ENCODE assay signal across 1 cellular context in the genomic region with DNA sequence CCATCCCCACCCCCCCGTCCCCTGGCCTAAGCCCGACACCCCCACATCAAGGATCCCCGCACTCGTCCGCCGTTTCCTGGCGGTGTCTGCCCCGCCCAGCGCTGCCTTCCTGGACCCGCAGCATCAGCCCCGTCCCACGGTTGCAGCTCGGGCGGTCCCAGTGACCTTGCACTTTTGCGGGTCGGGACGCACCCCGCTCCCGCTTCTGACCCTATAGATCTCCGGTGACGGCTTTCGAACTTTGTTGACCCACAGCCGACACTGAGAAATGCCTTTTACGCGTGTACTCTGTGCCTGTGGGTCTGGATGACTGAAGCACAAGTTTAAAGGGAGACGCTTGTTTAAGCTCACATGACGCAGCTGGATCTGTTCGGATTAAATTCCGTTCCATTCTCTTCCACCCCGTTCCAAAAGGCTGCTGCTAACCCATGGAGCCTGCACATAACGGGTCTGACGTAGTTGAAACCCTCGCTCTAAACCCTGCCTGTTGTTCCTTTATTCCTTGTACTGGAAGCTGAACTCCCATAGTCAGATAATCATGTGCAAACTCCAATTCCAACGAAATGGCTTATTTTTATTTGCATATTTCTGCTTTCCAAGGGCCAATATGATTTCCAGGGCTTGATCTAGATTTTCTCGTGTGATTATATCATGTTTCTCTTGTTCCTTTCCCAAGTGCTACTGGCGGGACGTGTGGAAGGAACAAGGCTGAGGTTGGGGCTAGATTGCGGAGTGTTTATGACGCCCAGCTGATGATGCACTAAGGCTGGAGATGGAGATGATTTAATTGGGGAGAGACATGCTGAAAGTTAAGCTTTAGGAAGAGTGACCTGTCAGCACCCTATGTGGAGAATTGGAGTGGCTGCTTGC.
A peak's percentile ranks its signal among the peaks of the same experiment; 100 is the strongest.
TF ChIP-seq lines count a peak whose summit lies in the region.

No MANE protein-coding gene starts in this region.

TF ChIP-seq in GM12878, 131 proteins besides CTCF, POLR2A, EP300 and RAD21:
- TF ChIP-seq KDM1A (IDR thresholded peaks at IDR 0.05; ENCODE audit: borderline replicate concordance) (no peak), BHLHE40 (IDR thresholded peaks at IDR 0.05; ENCODE audit: borderline replicate concordance in 1 of 2, low read depth in 2 of 2, low read length in 1 of 2) (peak in 1 of 2 experiments; percentile 4; a peak in 1 of 4 replicates)
